2 cellular contexts compared by ENCODE assay signal in the genomic region with DNA sequence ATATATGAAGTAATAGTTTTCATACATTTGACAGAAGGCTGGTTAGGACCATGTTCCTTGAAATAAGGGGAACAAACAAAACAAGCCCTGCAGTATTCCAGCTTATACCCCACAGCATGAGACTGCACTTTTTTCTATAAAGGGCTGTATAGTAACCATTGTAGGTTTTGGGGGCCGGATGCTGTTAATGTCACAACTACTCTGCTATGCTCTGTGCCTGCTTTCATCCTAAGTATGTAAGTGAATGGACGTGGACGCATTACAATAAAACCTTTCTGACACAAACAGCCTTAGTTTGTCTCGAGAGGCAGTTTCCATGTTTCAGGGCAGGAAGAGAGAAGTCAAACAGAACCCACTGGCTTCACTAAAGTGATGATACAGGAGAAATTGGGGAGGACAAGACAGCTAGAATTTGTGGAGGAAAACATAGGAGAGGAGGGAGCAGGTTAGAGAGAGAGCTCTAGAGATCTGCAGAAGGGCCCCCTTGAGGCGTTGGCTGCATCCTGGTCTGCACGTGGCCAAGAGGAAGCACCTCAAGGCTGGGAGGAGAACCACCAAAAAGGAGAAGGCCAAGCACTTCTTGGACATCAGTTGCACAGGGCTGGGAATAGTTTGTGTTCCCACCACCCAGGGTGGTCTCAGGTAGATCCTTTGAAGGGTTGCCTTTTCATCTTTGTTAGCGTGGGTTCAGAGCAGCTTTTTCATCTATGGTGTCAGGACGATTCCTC.
TF ChIP-seq lines count a peak whose summit lies in the region.

No MANE protein-coding gene starts in this region.

TF ChIP-seq in GM23338, 12 proteins besides CTCF, POLR2A, EP300 and RAD21 (continued from another document):
- TF ChIP-seq, protein P1, sequence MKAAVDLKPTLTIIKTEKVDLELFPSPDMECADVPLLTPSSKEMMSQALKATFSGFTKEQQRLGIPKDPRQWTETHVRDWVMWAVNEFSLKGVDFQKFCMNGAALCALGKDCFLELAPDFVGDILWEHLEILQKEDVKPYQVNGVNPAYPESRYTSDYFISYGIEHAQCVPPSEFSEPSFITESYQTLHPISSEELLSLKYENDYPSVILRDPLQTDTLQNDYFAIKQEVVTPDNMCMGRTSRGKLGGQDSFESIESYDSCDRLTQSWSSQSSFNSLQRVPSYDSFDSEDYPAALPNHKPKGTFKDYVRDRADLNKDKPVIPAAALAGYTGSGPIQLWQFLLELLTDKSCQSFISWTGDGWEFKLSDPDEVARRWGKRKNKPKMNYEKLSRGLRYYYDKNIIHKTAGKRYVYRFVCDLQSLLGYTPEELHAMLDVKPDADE (IDR thresholded peaks at IDR 0.05) = no peak
- TF ChIP-seq ZNF331 (CRISPR knock-in tag; IDR thresholded peaks at IDR 0.05; ENCODE audit: low read depth) (no peak), EZH2phosphoT487 (IDR thresholded peaks at IDR 0.05; ENCODE audit: unreplicated experiment) (no peak), STAT1 (IDR thresholded peaks at IDR 0.05; ENCODE audit: unreplicated experiment) (no peak), NANOG (IDR thresholded peaks at IDR 0.05; ENCODE audit: borderline replicate concordance) (peak; percentile 25; the same call in 1 of the 2 replicates), JUNB (IDR thresholded peaks at IDR 0.05; ENCODE audit: unreplicated experiment) (no peak)
- TF ChIP-seq, protein P2, sequence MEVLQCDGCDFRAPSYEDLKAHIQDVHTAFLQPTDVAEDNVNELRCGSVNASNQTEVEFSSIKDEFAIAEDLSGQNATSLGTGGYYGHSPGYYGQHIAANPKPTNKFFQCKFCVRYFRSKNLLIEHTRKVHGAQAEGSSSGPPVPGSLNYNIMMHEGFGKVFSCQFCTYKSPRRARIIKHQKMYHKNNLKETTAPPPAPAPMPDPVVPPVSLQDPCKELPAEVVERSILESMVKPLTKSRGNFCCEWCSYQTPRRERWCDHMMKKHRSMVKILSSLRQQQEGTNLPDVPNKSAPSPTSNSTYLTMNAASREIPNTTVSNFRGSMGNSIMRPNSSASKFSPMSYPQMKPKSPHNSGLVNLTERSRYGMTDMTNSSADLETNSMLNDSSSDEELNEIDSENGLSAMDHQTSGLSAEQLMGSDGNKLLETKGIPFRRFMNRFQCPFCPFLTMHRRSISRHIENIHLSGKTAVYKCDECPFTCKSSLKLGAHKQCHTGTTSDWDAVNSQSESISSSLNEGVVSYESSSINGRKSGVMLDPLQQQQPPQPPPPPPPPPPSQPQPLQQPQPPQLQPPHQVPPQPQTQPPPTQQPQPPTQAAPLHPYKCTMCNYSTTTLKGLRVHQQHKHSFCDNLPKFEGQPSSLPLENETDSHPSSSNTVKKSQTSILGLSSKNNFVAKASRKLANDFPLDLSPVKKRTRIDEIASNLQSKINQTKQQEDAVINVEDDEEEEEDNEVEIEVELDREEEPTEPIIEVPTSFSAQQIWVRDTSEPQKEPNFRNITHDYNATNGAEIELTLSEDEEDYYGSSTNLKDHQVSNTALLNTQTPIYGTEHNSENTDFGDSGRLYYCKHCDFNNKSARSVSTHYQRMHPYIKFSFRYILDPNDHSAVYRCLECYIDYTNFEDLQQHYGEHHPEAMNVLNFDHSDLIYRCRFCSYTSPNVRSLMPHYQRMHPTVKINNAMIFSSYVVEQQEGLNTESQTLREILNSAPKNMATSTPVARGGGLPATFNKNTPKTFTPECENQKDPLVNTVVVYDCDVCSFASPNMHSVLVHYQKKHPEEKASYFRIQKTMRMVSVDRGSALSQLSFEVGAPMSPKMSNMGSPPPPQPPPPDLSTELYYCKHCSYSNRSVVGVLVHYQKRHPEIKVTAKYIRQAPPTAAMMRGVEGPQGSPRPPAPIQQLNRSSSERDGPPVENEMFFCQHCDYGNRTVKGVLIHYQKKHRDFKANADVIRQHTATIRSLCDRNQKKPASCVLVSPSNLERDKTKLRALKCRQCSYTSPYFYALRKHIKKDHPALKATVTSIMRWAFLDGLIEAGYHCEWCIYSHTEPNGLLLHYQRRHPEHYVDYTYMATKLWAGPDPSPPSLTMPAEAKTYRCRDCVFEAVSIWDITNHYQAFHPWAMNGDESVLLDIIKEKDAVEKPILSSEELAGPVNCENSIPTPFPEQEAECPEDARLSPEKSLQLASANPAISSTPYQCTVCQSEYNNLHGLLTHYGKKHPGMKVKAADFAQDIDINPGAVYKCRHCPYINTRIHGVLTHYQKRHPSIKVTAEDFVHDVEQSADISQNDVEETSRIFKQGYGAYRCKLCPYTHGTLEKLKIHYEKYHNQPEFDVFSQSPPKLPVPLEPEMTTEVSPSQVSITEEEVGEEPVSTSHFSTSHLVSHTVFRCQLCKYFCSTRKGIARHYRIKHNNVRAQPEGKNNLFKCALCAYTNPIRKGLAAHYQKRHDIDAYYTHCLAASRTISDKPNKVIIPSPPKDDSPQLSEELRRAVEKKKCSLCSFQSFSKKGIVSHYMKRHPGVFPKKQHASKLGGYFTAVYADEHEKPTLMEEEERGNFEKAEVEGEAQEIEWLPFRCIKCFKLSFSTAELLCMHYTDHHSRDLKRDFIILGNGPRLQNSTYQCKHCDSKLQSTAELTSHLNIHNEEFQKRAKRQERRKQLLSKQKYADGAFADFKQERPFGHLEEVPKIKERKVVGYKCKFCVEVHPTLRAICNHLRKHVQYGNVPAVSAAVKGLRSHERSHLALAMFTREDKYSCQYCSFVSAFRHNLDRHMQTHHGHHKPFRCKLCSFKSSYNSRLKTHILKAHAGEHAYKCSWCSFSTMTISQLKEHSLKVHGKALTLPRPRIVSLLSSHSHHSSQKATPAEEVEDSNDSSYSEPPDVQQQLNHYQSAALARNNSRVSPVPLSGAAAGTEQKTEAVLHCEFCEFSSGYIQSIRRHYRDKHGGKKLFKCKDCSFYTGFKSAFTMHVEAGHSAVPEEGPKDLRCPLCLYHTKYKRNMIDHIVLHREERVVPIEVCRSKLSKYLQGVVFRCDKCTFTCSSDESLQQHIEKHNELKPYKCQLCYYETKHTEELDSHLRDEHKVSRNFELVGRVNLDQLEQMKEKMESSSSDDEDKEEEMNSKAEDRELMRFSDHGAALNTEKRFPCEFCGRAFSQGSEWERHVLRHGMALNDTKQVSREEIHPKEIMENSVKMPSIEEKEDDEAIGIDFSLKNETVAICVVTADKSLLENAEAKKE (CRISPR knock-in tag; IDR thresholded peaks at IDR 0.05) = 0 out of 2 replicates have a peak, but pooled peaks have one; percentile 22

TF ChIP-seq in WTC11, 78 proteins besides CTCF, POLR2A, EP300 and RAD21:
- TF ChIP-seq, protein P3, sequence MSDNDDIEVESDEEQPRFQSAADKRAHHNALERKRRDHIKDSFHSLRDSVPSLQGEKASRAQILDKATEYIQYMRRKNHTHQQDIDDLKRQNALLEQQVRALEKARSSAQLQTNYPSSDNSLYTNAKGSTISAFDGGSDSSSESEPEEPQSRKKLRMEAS (CRISPR knock-in tag; IDR thresholded peaks at IDR 0.05) = peak; percentile 57; the same call in 1 of the 2 replicates
- no peak for TF ChIP-seq NFYB (CRISPR knock-in tag; conservative IDR thresholded peaks at IDR 0.05; ENCODE audit: low read depth)
- TF ChIP-seq, protein P4, sequence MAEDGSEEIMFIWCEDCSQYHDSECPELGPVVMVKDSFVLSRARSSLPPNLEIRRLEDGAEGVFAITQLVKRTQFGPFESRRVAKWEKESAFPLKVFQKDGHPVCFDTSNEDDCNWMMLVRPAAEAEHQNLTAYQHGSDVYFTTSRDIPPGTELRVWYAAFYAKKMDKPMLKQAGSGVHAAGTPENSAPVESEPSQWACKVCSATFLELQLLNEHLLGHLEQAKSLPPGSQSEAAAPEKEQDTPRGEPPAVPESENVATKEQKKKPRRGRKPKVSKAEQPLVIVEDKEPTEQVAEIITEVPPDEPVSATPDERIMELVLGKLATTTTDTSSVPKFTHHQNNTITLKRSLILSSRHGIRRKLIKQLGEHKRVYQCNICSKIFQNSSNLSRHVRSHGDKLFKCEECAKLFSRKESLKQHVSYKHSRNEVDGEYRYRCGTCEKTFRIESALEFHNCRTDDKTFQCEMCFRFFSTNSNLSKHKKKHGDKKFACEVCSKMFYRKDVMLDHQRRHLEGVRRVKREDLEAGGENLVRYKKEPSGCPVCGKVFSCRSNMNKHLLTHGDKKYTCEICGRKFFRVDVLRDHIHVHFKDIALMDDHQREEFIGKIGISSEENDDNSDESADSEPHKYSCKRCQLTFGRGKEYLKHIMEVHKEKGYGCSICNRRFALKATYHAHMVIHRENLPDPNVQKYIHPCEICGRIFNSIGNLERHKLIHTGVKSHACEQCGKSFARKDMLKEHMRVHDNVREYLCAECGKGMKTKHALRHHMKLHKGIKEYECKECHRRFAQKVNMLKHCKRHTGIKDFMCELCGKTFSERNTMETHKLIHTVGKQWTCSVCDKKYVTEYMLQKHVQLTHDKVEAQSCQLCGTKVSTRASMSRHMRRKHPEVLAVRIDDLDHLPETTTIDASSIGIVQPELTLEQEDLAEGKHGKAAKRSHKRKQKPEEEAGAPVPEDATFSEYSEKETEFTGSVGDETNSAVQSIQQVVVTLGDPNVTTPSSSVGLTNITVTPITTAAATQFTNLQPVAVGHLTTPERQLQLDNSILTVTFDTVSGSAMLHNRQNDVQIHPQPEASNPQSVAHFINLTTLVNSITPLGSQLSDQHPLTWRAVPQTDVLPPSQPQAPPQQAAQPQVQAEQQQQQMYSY (CRISPR knock-in tag; IDR thresholded peaks at IDR 0.05) = no peak
- 0 out of 2 replicates have a peak, but pooled peaks have one; percentile 7 for TF ChIP-seq ZNF423 (CRISPR knock-in tag; IDR thresholded peaks at IDR 0.05)
- TF ChIP-seq FOXK1 (CRISPR knock-in tag; IDR thresholded peaks at IDR 0.05) = no peak
- TF ChIP-seq TEAD4 (CRISPR knock-in tag; IDR thresholded peaks at IDR 0.05) = no peak
- TF ChIP-seq, protein P5, sequence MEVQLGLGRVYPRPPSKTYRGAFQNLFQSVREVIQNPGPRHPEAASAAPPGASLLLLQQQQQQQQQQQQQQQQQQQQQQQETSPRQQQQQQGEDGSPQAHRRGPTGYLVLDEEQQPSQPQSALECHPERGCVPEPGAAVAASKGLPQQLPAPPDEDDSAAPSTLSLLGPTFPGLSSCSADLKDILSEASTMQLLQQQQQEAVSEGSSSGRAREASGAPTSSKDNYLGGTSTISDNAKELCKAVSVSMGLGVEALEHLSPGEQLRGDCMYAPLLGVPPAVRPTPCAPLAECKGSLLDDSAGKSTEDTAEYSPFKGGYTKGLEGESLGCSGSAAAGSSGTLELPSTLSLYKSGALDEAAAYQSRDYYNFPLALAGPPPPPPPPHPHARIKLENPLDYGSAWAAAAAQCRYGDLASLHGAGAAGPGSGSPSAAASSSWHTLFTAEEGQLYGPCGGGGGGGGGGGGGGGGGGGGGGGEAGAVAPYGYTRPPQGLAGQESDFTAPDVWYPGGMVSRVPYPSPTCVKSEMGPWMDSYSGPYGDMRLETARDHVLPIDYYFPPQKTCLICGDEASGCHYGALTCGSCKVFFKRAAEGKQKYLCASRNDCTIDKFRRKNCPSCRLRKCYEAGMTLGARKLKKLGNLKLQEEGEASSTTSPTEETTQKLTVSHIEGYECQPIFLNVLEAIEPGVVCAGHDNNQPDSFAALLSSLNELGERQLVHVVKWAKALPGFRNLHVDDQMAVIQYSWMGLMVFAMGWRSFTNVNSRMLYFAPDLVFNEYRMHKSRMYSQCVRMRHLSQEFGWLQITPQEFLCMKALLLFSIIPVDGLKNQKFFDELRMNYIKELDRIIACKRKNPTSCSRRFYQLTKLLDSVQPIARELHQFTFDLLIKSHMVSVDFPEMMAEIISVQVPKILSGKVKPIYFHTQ (CRISPR knock-in tag; IDR thresholded peaks at IDR 0.05) = no peak
